ENCODE assay signal across 8 cellular contexts in genomic region chrX:48937065-48937907, GRCh38. TPM values are rescaled to one million over a fixed set of nuclear protein-coding genes. Genes with fewer than 3 reads are reported as not detected.
DNase-seq lines count a peak whose midpoint lies in the region; ATAC-seq and TF ChIP-seq lines count a peak whose summit lies in the region.

No MANE protein-coding gene starts in this region.

- H3K27me3 ChIP-seq in BE2C, result no peaks in the 10 kb centered on the region
- no peaks in the 10 kb centered on the region for H3K27me3 ChIP-seq in colonic mucosa
- no peaks in the 10 kb centered on the region for H3K27me3 ChIP-seq in osteoblast (ENCODE audit: insufficient read depth, low read length)

- DNase-seq in BE2C (no peak), colonic mucosa (peak; percentile 63), osteoblast (ENCODE audit: insufficient read length, low spot score, missing footprints) (peak; percentile 49), midbrain (lab: John Stamatoyannopoulos, UW) (no peak), NCI-H748 treated with DMSO at 0.1 percent for 48 hours (lab: John Stamatoyannopoulos, UW) (no peak)
- peak; percentile 95 for DNase-seq in activated CD4-positive, CD25-positive, alpha-beta regulatory T cell treated with anti-CD3 and anti-CD28 coated beads, Interleukin-2, amount 50 U/mL, for 72 hours

- ATAC-seq in GM19438 (IDR thresholded peaks at IDR 0.05; ENCODE audit: low read depth, unreplicated experiment) (peak; percentile 64), HG03520 (IDR thresholded peaks at IDR 0.05; ENCODE audit: unreplicated experiment) (peak; percentile 68)

- H3K4me3 ChIP-seq in BE2C (ENCODE audit: low read depth, low read length) (no peak overlapping the region), colonic mucosa (no peak overlapping the region), osteoblast (ENCODE audit: insufficient read depth, low read length) (no peak overlapping the region)

- H3K36me3 ChIP-seq in BE2C, result no peaks in the 10 kb centered on the region; the same call in none of the 2 replicates
- no peaks in the 10 kb centered on the region for H3K36me3 ChIP-seq in colonic mucosa
- H3K36me3 ChIP-seq in osteoblast (ENCODE audit: insufficient read depth, low read length), result peaks cover 35% of the 10 kb centered on the region

- peaks cover 51% of the 10 kb centered on the region for H3K79me2 ChIP-seq in osteoblast (ENCODE audit: insufficient read depth, low read length)

- no peak overlapping the region for H3K4me2 ChIP-seq in osteoblast (ENCODE audit: insufficient read depth, low read length)

- H3K9me3 ChIP-seq in BE2C, result no peaks in the 10 kb centered on the region
- no peaks in the 10 kb centered on the region for H3K9me3 ChIP-seq in colonic mucosa
- H3K9me3 ChIP-seq in osteoblast (ENCODE audit: low read depth, low read length), result no peaks in the 10 kb centered on the region

- intact Hi-C loops in colonic mucosa (cut with DNase I), result no loop called here

- H3K9ac ChIP-seq in colonic mucosa (ENCODE audit: low read depth in 2 of 2, low read length in 2 of 2), result no peak overlapping the region

- H3K4me1 ChIP-seq in BE2C (no peaks in the 10 kb centered on the region), colonic mucosa (no peaks in the 10 kb centered on the region), osteoblast (ENCODE audit: insufficient read depth, low read length) (peaks cover 7% of the 10 kb centered on the region)

- H2AFZ ChIP-seq in osteoblast (ENCODE audit: low read length), result no peak overlapping the region

- TF ChIP-seq CTCF in BE2C (IDR thresholded peaks at IDR 0.05; ENCODE audit: low read depth, low read length) (0 out of 2 replicates have a peak, but pooled peaks have one; percentile 10), colonic mucosa (IDR thresholded peaks at IDR 0.05) (no peak), osteoblast (IDR thresholded peaks at IDR 0.05; ENCODE audit: extremely low read depth, low read depth, low read length) (no peak)

- peak overlapping the region; percentile 53 for H3K27ac ChIP-seq in colonic mucosa
- peak overlapping the region; percentile 17 for H3K27ac ChIP-seq in osteoblast (ENCODE audit: low read depth, low read length)

- peaks cover 24% of the 10 kb centered on the region for H4K20me1 ChIP-seq in osteoblast (ENCODE audit: insufficient read depth, low read length)

RNA-seq across cellular contexts. Expression of gene PIM2, which starts 18.5 kb away (rescaled TPM):
- polyA plus RNA-seq in BE2C (2012; ENCODE audit: insufficient read depth, insufficient read length, low read depth), result 12.5 TPM
- 10 to 100 TPM; 14.3 to 18.8 TPM for total RNA-seq in colonic mucosa
- total RNA-seq in osteoblast, result 4.3 and 4.7 TPM in 2 replicates

RNA-seq across cellular contexts. Expression of gene OTUD5, which starts 20.1 kb away (rescaled TPM):
- 77.9 TPM for polyA plus RNA-seq in BE2C (2012; ENCODE audit: insufficient read depth, insufficient read length, low read depth)
- total RNA-seq in colonic mucosa, result 10 to 100 TPM; 40.2 to 40.9 TPM
- 31.2 and 33.7 TPM in 2 replicates for total RNA-seq in osteoblast

RNA-seq across cellular contexts. Expression of gene SLC35A2, which starts 25.8 kb away (rescaled TPM):
- polyA plus RNA-seq in BE2C (2012; ENCODE audit: insufficient read depth, insufficient read length, low read depth), result 49.5 TPM
- total RNA-seq in colonic mucosa, result 10 to 100 TPM; 57.8 to 83.1 TPM
- 15.3 and 15.6 TPM in 2 replicates for total RNA-seq in osteoblast

RNA-seq across cellular contexts. Expression of gene KCND1, which starts 34.4 kb away (rescaled TPM):
- polyA plus RNA-seq in BE2C (2012; ENCODE audit: insufficient read depth, insufficient read length, low read depth), result 5.0 TPM
- total RNA-seq in colonic mucosa, result 1 to 10 TPM in 1 of 2 donors, under 1 TPM in 1; 0.90 to 1.0 TPM
- 0.29 and 0.36 TPM in 2 replicates for total RNA-seq in osteoblast

RNA-seq across cellular contexts. Expression of gene PQBP1, which starts 39.6 kb away (rescaled TPM):
- 289 TPM for polyA plus RNA-seq in BE2C (2012; ENCODE audit: insufficient read depth, insufficient read length, low read depth)
- 10 to 100 TPM; 68.1 to 76.3 TPM for total RNA-seq in colonic mucosa
- total RNA-seq in osteoblast, result 32.9 and 33.6 TPM in 2 replicates

Comparison
In these comparisons a context has a peak if more than half of its experiments do, and no peak if none do; other contexts are left out.
1. DNase-seq: peak in activated CD4-positive, CD25-positive, alpha-beta regulatory T cell treated with anti-CD3 and anti-CD28 coated beads, Interleukin-2, amount 50 U/mL, for 72 hours (single experiment), colonic mucosa (single experiment) and osteoblast (single experiment); none in BE2C (single experiment), midbrain (single experiment) and NCI-H748 treated with DMSO at 0.1 percent for 48 hours (single experiment).